In the genomic region with DNA sequence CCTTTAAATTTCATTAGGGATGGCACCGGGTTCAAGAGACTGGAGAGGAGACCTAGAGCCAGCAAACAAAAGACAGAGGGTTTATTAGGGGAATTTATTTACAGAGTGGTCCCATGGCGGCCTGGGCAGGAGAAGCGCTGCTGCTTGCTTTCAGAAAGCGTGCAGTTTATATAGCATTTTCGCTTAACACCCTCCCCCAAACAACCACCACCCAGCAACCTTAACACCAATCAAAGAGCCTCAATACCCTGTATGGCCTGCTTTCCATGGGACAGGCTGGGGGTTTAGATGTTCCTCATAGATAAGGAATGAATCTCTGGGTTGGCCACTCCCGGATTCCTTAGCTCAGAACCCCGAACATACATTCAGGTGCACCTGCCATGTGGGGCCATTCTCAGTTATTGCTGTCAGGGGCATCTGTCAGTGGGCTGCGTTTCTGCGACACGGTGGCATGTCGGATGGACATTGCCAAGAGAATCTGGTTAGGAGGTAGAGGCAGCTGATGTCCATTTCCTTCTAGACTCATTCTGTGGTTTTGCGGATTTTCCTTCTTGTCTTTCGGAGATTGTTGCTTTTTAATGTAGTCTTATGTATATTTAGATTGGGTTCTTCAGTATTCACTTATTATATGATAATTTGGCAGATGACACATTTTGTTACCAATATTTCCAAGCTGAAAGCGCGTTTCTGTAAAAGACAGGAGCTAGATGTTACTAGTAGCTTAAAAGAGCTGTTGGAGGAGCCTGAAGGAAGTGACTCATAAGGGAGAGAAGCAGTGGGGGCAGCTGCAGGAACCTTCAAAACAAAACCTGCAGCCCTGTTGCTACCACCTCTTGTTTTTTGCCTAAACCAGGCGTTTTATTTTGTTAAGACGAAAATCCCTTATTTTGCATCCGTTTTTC, we compare ENCODE assay signal across 9 cellular contexts. TPM values are rescaled to one million over a fixed set of nuclear protein-coding genes. Genes with fewer than 3 reads are reported as not detected.
DNase-seq lines count a peak whose midpoint lies in the region; ATAC-seq and TF ChIP-seq lines count a peak whose summit lies in the region.
"Had no signal": no experiment of that assay in that cellular context is flagged by ENCODE, and none has a peak within 500 bp of the region (broad histone marks: within the 10 kb centered on the region; RNA-seq: fewer than 3 reads in every experiment).

No MANE protein-coding gene starts in this region.

- H3K4me1 ChIP-seq in ACC112 (ENCODE audit: control insufficient read depth, insufficient read depth, low read length, unreplicated experiment), result peaks cover 28% of the 10 kb centered on the region

- no peak for ATAC-seq in GM19351 (IDR thresholded peaks at IDR 0.05; ENCODE audit: unreplicated experiment)
- ATAC-seq in left colon, result no peak

- intact Hi-C loops in left colon (cut with DNase I, micrococcal nuclease), result no loop called here

- peaks cover 8% of the 10 kb centered on the region for H3K4me1 Mint-ChIP-seq in T-helper 2 cell treated with Interferon-gamma antibody and Interleukin-4, amounts not matched to agents 5 μg/mL and 100 μg/mL, for 36 hours (ENCODE audit: low read depth)
- H3K4me1 Mint-ChIP-seq in mesothelial cell of epicardium, result peaks cover 36% of the 10 kb centered on the region

- no peak overlapping the region for H2AFZ ChIP-seq in ACC112 (ENCODE audit: low read length, unreplicated experiment)

- H3K4me3 ChIP-seq in ACC112 (ENCODE audit: low read depth, low read length) (0 out of 2 replicates have a peak overlapping the region, but pooled peaks have one; percentile 6), fibroblast of villous mesenchyme (ENCODE audit: low read depth, low read length) (peak overlapping the region; percentile 36)

- H3K27ac ChIP-seq in ACC112 (ENCODE audit: low read depth, low read length), result no peak overlapping the region
- H3K27ac ChIP-seq: HL-60 had no signal

- no peak overlapping the region for H3K27ac Mint-ChIP-seq in T-helper 2 cell treated with Interferon-gamma antibody and Interleukin-4, amounts not matched to agents 5 μg/mL and 100 μg/mL, for 36 hours
- H3K27ac Mint-ChIP-seq in mesothelial cell of epicardium, result no peak overlapping the region

- H3K79me2 ChIP-seq in ACC112 (ENCODE audit: control insufficient read depth, insufficient read depth, low read length, unreplicated experiment), result peaks cover 95% of the 10 kb centered on the region

- no peaks in the 10 kb centered on the region for H3K36me3 Mint-ChIP-seq in T-helper 2 cell treated with Interferon-gamma antibody and Interleukin-4, amounts not matched to agents 5 μg/mL and 100 μg/mL, for 36 hours (ENCODE audit: low read depth)
- H3K36me3 Mint-ChIP-seq in mesothelial cell of epicardium, result no peaks in the 10 kb centered on the region

- H3K9me3 Mint-ChIP-seq in T-helper 2 cell treated with Interferon-gamma antibody and Interleukin-4, amounts not matched to agents 5 μg/mL and 100 μg/mL, for 36 hours, result no peaks in the 10 kb centered on the region
- no peaks in the 10 kb centered on the region for H3K9me3 Mint-ChIP-seq in mesothelial cell of epicardium

- TF ChIP-seq CTCF in fibroblast of villous mesenchyme (IDR thresholded peaks at IDR 0.05; ENCODE audit: insufficient read depth, low read depth, low read length) (no peak), mesothelial cell of epicardium (IDR thresholded peaks at IDR 0.05; ENCODE audit: unreplicated experiment) (no peak)

- DNase-seq in HCEC 1CT (peak; percentile 64), fibroblast of villous mesenchyme (ENCODE audit: low read depth) (peak; percentile 68), mesothelial cell of epicardium (ENCODE audit: low spot score in 2 of 2, unreplicated experiment in 2 of 2) (no peak), hippocampal formation (lab: John Stamatoyannopoulos, UW) (no peak), left colon (no peak)
- DNase-seq in T-helper 2 cell treated with Interferon-gamma antibody and Interleukin-4, amounts not matched to agents 5 μg/mL and 100 μg/mL, for 36 hours (ENCODE audit: low spot score), result no peak

- no peaks in the 10 kb centered on the region for H3K27me3 ChIP-seq in ACC112 (ENCODE audit: insufficient read depth, low read length)

- H3K4me3 Mint-ChIP-seq in T-helper 2 cell treated with Interferon-gamma antibody and Interleukin-4, amounts not matched to agents 5 μg/mL and 100 μg/mL, for 36 hours, result peak overlapping the region; percentile 1
- no peak overlapping the region for H3K4me3 Mint-ChIP-seq in mesothelial cell of epicardium

- peaks cover 67% of the 10 kb centered on the region for H3K27me3 Mint-ChIP-seq in T-helper 2 cell treated with Interferon-gamma antibody and Interleukin-4, amounts not matched to agents 5 μg/mL and 100 μg/mL, for 36 hours (ENCODE audit: low read depth)
- H3K27me3 Mint-ChIP-seq in mesothelial cell of epicardium (ENCODE audit: low read depth), result peaks cover 5% of the 10 kb centered on the region

- no peaks in the 10 kb centered on the region for H3K36me3 ChIP-seq in ACC112 (ENCODE audit: insufficient read depth, low read length)

RNA-seq across cellular contexts. Expression of a gene that starts 7.2 kb away (rescaled TPM):
- 10.8 and 13.9 TPM in 2 replicates for total RNA-seq in fibroblast of villous mesenchyme
- 41.1 to 44.0 TPM (median 41.5 TPM) in 3 replicates for total RNA-seq in mesothelial cell of epicardium
- total RNA-seq in left colon, result 10 to 100 TPM; 61.3 to 78.5 TPM

Comparison
In these comparisons a context has a peak if more than half of its experiments do, and no peak if none do; other contexts are left out.
1. DNase-seq: peak in HCEC 1CT (single experiment) and fibroblast of villous mesenchyme (single experiment); none in T-helper 2 cell treated with Interferon-gamma antibody and Interleukin-4, amounts not matched to agents 5 μg/mL and 100 μg/mL, for 36 hours (single experiment), mesothelial cell of epicardium (0 of 2), hippocampal formation (0 of 2) and left colon (0 of 2).